ENCODE assay signal across 4 cellular contexts in genomic region chr1:54956726-54957125, GRCh38. TPM values are rescaled to one million over a fixed set of nuclear protein-coding genes. Genes with fewer than 3 reads are reported as not detected.
"Had no signal": no experiment of that assay in that cellular context is flagged by ENCODE, and none has a peak within 500 bp of the region (broad histone marks: within the 10 kb centered on the region; RNA-seq: fewer than 3 reads in every experiment).

No MANE protein-coding gene starts in this region.

- DNase-seq: H9, HCEC 1CT, IMR-90 had no signal

- H3K4me3 ChIP-seq: GM23338 had no signal

- H2AFZ ChIP-seq: GM23338 had no signal

- H3K4me2 ChIP-seq: GM23338 had no signal

- ATAC-seq: GM23338 had no signal

RNA-seq across cellular contexts. Expression of gene TMEM61, which starts 23.7 kb away (rescaled TPM):
- total RNA-seq: IMR-90 had no signal
- polyA plus RNA-seq: IMR-90 had no signal

RNA-seq across cellular contexts. Expression of gene BSND, which starts 42.0 kb away (rescaled TPM):
- total RNA-seq: IMR-90 had no signal
- polyA plus RNA-seq: IMR-90 had no signal
